1 cellular context compared by ENCODE assay signal in the genomic region with DNA sequence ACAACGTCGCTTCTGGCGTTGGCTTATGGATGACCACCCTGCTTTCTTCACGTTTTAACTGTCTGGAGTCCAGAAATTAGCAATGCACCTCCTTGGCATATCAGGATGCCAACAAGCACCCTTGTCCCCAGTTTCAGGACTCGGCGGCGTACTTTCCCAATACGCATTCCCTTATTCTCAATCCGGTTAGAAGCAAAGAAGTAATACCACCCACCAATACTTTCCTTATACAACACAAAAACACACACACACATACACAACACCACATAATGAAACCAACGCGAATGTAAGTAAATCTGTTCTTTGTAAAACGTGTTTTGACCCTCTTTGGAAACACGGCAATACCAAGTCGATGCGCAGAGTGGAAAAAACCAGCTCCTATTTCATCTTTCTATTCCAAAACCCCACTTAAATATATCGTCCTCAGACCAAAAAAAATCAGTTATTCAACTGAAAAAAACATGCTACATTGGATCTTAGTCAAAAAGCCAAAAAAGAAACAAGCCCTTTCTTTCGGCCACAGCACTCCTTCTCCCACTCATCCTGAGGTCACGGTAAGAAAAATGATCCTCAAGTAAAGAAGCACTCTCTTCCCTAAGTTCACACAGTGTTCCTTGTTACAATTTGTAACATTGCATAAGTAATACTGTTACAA.
TF ChIP-seq lines count a peak whose summit lies in the region.

No MANE protein-coding gene starts in this region.

TF ChIP-seq in SK-N-SH treated with all-trans-retinoic acid at 6 μM for 48 hours, 23 proteins besides CTCF, POLR2A, EP300 and RAD21 (continued from another document):
- peak; percentile 99 for TF ChIP-seq CREB5 (CRISPR knock-in tag; IDR thresholded peaks at IDR 0.05; ENCODE audit: low read depth)
- TF ChIP-seq BACH2 (CRISPR knock-in tag; IDR thresholded peaks at IDR 0.05; ENCODE audit: borderline replicate concordance) = no peak
- peak; percentile 99 for TF ChIP-seq ESRRG (CRISPR knock-in tag; IDR thresholded peaks at IDR 0.05)
- TF ChIP-seq PATZ1 (CRISPR knock-in tag; IDR thresholded peaks at IDR 0.05; ENCODE audit: borderline replicate concordance) = peak; percentile 100
